In the genomic region with DNA sequence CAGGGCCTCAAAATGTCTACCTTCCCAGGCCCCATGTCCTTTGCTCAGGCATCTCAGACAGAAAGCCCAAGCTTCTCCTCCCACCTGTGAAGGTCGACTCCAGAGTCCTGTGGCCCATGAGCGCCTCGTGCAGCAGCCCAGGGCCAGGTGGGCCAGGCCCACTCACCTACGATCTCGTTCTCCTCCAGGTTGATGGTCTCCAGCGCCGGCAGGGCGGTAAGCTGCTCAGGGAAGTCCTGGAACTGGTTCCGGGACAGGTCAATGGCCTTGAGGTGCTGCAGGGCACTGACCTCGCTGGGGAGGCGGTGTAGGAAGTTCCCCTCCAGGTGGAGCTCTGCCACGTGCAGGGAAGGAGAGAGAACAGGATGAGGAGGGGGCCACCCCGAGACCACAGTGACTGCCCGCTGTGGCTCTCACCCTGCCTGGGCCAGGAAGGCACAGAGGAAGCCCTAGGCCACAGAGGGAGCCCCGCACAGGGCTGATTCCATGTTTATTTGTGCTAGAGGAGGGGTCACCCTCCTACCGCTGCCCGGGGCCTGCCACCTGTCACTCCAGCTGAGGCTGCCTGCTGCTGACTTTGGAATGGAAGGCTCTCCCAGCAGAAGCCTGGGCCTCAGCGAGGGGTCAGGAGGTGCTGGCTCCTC, we compare ENCODE assay signal across 1 cellular context.
A peak's percentile ranks its signal among the peaks of the same experiment; 100 is the strongest.
TF ChIP-seq lines count a peak whose summit lies in the region.

No MANE protein-coding gene starts in this region.

TF ChIP-seq in HepG2, 621 proteins besides CTCF, POLR2A, EP300 and RAD21 (continued from another document and continues in another):
- TF ChIP-seq KDM2A (CRISPR knock-in tag; IDR thresholded peaks at IDR 0.05; ENCODE audit: borderline replicate concordance, low read depth) (peak; percentile 69), GABPA (IDR thresholded peaks at IDR 0.05; ENCODE audit: low read depth, low read length) (peak; percentile 92), GABPA (CRISPR knock-in tag; IDR thresholded peaks at IDR 0.05; ENCODE audit: low read depth) (peak; percentile 96), ARNT2 (CRISPR knock-in tag; IDR thresholded peaks at IDR 0.05; ENCODE audit: low read depth) (no peak; the same call in 1 of the 2 replicates), MYC (CRISPR knock-in tag; IDR thresholded peaks at IDR 0.05; ENCODE audit: borderline replicate concordance) (peak; percentile 98), ZNF652 (CRISPR knock-in tag; IDR thresholded peaks at IDR 0.05; ENCODE audit: borderline replicate concordance, low read depth) (no peak), ZNF333 (CRISPR knock-in tag; IDR thresholded peaks at IDR 0.05; ENCODE audit: borderline replicate concordance) (peak; percentile 52; the same call in 1 of the 2 replicates), JUNB (CRISPR knock-in tag; IDR thresholded peaks at IDR 0.05; ENCODE audit: borderline replicate concordance) (no peak), ZNF577 (CRISPR knock-in tag; IDR thresholded peaks at IDR 0.05; ENCODE audit: borderline replicate concordance, low read depth) (no peak), MTF2 (CRISPR knock-in tag; IDR thresholded peaks at IDR 0.05; ENCODE audit: borderline replicate concordance) (peak; percentile 89), ZNF549 (CRISPR knock-in tag; IDR thresholded peaks at IDR 0.05) (no peak), ZNF674 (CRISPR knock-in tag; IDR thresholded peaks at IDR 0.05; ENCODE audit: low read depth) (no peak), TBP (CRISPR knock-in tag; IDR thresholded peaks at IDR 0.05) (no peak), FOXO1 (CRISPR knock-in tag; IDR thresholded peaks at IDR 0.05) (peak; percentile 21; the same call in 1 of the 2 replicates), MAF1 (CRISPR knock-in tag; IDR thresholded peaks at IDR 0.05; ENCODE audit: borderline replicate concordance) (no peak), ZNF501 (CRISPR knock-in tag; IDR thresholded peaks at IDR 0.05) (peak; percentile 14; the same call in 1 of the 2 replicates), ZNF263 (CRISPR knock-in tag; IDR thresholded peaks at IDR 0.05) (no peak; the same call in 1 of the 2 replicates), RARG (CRISPR knock-in tag; IDR thresholded peaks at IDR 0.05; ENCODE audit: low read depth) (0 out of 2 replicates have a peak, but pooled peaks have one; percentile 69), SMYD3 (CRISPR knock-in tag; IDR thresholded peaks at IDR 0.05) (no peak), KLF13 (CRISPR knock-in tag; IDR thresholded peaks at IDR 0.05) (0 out of 2 replicates have a peak, but pooled peaks have one; percentile 47), HDAC6 (IDR thresholded peaks at IDR 0.05; ENCODE audit: low read depth, low read length) (no peak), CHD2 (IDR thresholded peaks at IDR 0.05; ENCODE audit: low read depth, low read length) (no peak), CENPX (CRISPR knock-in tag; IDR thresholded peaks at IDR 0.05) (no peak), CAMTA2 (CRISPR knock-in tag; IDR thresholded peaks at IDR 0.05; ENCODE audit: borderline replicate concordance) (no peak), SNAI1 (CRISPR knock-in tag; IDR thresholded peaks at IDR 0.05; ENCODE audit: borderline replicate concordance) (0 out of 2 replicates have a peak, but pooled peaks have one; percentile 37), ZNF564 (CRISPR knock-in tag; IDR thresholded peaks at IDR 0.05) (no peak), KLF12 (CRISPR knock-in tag; IDR thresholded peaks at IDR 0.05; ENCODE audit: borderline replicate concordance) (no peak), ZKSCAN5 (CRISPR knock-in tag; IDR thresholded peaks at IDR 0.05) (no peak), RFX3 (CRISPR knock-in tag; IDR thresholded peaks at IDR 0.05) (no peak), GFI1 (CRISPR knock-in tag; IDR thresholded peaks at IDR 0.05; ENCODE audit: borderline replicate concordance) (peak; percentile 71; the same call in 1 of the 2 replicates), ZSCAN25 (CRISPR knock-in tag; IDR thresholded peaks at IDR 0.05) (peak; percentile 88), ZNF251 (CRISPR knock-in tag; IDR thresholded peaks at IDR 0.05) (no peak), AKAP8 (CRISPR knock-in tag; IDR thresholded peaks at IDR 0.05) (peak; percentile 67; the same call in 1 of the 2 replicates), ZNF256 (CRISPR knock-in tag; conservative IDR thresholded peaks at IDR 0.05) (no peak), NFKB2 (CRISPR knock-in tag; IDR thresholded peaks at IDR 0.05; ENCODE audit: borderline replicate concordance) (peak; percentile 4; the same call in 1 of the 2 replicates), DNMT3B (CRISPR knock-in tag; conservative IDR thresholded peaks at IDR 0.05) (no peak)
- TF ChIP-seq, protein P1, sequence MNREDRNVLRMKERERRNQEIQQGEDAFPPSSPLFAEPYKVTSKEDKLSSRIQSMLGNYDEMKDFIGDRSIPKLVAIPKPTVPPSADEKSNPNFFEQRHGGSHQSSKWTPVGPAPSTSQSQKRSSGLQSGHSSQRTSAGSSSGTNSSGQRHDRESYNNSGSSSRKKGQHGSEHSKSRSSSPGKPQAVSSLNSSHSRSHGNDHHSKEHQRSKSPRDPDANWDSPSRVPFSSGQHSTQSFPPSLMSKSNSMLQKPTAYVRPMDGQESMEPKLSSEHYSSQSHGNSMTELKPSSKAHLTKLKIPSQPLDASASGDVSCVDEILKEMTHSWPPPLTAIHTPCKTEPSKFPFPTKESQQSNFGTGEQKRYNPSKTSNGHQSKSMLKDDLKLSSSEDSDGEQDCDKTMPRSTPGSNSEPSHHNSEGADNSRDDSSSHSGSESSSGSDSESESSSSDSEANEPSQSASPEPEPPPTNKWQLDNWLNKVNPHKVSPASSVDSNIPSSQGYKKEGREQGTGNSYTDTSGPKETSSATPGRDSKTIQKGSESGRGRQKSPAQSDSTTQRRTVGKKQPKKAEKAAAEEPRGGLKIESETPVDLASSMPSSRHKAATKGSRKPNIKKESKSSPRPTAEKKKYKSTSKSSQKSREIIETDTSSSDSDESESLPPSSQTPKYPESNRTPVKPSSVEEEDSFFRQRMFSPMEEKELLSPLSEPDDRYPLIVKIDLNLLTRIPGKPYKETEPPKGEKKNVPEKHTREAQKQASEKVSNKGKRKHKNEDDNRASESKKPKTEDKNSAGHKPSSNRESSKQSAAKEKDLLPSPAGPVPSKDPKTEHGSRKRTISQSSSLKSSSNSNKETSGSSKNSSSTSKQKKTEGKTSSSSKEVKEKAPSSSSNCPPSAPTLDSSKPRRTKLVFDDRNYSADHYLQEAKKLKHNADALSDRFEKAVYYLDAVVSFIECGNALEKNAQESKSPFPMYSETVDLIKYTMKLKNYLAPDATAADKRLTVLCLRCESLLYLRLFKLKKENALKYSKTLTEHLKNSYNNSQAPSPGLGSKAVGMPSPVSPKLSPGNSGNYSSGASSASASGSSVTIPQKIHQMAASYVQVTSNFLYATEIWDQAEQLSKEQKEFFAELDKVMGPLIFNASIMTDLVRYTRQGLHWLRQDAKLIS (CRISPR knock-in tag; IDR thresholded peaks at IDR 0.05), result no peak
- TF ChIP-seq, protein P2, sequence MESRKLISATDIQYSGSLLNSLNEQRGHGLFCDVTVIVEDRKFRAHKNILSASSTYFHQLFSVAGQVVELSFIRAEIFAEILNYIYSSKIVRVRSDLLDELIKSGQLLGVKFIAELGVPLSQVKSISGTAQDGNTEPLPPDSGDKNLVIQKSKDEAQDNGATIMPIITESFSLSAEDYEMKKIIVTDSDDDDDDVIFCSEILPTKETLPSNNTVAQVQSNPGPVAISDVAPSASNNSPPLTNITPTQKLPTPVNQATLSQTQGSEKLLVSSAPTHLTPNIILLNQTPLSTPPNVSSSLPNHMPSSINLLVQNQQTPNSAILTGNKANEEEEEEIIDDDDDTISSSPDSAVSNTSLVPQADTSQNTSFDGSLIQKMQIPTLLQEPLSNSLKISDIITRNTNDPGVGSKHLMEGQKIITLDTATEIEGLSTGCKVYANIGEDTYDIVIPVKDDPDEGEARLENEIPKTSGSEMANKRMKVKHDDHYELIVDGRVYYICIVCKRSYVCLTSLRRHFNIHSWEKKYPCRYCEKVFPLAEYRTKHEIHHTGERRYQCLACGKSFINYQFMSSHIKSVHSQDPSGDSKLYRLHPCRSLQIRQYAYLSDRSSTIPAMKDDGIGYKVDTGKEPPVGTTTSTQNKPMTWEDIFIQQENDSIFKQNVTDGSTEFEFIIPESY (CRISPR knock-in tag; IDR thresholded peaks at IDR 0.05), result peak; percentile 49
- TF ChIP-seq, protein P3, sequence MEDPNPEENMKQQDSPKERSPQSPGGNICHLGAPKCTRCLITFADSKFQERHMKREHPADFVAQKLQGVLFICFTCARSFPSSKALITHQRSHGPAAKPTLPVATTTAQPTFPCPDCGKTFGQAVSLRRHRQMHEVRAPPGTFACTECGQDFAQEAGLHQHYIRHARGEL (CRISPR knock-in tag; IDR thresholded peaks at IDR 0.05), result no peak
- TF ChIP-seq, protein P4, sequence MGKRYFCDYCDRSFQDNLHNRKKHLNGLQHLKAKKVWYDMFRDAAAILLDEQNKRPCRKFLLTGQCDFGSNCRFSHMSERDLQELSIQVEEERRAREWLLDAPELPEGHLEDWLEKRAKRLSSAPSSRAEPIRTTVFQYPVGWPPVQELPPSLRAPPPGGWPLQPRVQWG (CRISPR knock-in tag; IDR thresholded peaks at IDR 0.05; ENCODE audit: borderline replicate concordance, low read depth), result no peak
- TF ChIP-seq, protein P5, sequence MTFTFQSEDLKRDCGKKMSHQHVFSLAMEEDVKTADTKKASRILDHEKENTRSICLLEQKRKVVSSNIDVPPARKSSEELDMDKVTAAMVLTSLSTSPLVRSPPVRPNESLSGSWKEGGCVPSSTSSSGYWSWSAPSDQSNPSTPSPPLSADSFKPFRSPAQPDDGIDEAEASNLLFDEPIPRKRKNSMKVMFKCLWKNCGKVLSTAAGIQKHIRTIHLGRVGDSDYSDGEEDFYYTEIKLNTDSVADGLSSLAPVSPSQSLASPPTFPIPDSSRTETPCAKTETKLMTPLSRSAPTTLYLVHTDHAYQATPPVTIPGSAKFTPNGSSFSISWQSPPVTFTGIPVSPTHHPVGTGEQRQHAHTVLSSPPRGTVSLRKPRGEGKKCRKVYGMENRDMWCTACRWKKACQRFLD (CRISPR knock-in tag; IDR thresholded peaks at IDR 0.05; ENCODE audit: borderline replicate concordance), result no peak
- TF ChIP-seq, protein P6, sequence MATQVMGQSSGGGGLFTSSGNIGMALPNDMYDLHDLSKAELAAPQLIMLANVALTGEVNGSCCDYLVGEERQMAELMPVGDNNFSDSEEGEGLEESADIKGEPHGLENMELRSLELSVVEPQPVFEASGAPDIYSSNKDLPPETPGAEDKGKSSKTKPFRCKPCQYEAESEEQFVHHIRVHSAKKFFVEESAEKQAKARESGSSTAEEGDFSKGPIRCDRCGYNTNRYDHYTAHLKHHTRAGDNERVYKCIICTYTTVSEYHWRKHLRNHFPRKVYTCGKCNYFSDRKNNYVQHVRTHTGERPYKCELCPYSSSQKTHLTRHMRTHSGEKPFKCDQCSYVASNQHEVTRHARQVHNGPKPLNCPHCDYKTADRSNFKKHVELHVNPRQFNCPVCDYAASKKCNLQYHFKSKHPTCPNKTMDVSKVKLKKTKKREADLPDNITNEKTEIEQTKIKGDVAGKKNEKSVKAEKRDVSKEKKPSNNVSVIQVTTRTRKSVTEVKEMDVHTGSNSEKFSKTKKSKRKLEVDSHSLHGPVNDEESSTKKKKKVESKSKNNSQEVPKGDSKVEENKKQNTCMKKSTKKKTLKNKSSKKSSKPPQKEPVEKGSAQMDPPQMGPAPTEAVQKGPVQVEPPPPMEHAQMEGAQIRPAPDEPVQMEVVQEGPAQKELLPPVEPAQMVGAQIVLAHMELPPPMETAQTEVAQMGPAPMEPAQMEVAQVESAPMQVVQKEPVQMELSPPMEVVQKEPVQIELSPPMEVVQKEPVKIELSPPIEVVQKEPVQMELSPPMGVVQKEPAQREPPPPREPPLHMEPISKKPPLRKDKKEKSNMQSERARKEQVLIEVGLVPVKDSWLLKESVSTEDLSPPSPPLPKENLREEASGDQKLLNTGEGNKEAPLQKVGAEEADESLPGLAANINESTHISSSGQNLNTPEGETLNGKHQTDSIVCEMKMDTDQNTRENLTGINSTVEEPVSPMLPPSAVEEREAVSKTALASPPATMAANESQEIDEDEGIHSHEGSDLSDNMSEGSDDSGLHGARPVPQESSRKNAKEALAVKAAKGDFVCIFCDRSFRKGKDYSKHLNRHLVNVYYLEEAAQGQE (IDR thresholded peaks at IDR 0.05; ENCODE audit: borderline replicate concordance in 1 of 2, low read depth in 1 of 2, low read length in 2 of 2), result no peak
- TF ChIP-seq, protein P7, sequence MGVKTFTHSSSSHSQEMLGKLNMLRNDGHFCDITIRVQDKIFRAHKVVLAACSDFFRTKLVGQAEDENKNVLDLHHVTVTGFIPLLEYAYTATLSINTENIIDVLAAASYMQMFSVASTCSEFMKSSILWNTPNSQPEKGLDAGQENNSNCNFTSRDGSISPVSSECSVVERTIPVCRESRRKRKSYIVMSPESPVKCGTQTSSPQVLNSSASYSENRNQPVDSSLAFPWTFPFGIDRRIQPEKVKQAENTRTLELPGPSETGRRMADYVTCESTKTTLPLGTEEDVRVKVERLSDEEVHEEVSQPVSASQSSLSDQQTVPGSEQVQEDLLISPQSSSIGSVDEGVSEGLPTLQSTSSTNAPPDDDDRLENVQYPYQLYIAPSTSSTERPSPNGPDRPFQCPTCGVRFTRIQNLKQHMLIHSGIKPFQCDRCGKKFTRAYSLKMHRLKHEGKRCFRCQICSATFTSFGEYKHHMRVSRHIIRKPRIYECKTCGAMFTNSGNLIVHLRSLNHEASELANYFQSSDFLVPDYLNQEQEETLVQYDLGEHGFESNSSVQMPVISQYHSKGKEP (CRISPR knock-in tag; IDR thresholded peaks at IDR 0.05), result no peak; the same call in 1 of the 2 replicates
- TF ChIP-seq, protein P8, sequence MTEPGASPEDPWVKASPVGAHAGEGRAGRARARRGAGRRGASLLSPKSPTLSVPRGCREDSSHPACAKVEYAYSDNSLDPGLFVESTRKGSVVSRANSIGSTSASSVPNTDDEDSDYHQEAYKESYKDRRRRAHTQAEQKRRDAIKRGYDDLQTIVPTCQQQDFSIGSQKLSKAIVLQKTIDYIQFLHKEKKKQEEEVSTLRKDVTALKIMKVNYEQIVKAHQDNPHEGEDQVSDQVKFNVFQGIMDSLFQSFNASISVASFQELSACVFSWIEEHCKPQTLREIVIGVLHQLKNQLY (CRISPR knock-in tag; IDR thresholded peaks at IDR 0.05), result no peak
- TF ChIP-seq, protein P9, sequence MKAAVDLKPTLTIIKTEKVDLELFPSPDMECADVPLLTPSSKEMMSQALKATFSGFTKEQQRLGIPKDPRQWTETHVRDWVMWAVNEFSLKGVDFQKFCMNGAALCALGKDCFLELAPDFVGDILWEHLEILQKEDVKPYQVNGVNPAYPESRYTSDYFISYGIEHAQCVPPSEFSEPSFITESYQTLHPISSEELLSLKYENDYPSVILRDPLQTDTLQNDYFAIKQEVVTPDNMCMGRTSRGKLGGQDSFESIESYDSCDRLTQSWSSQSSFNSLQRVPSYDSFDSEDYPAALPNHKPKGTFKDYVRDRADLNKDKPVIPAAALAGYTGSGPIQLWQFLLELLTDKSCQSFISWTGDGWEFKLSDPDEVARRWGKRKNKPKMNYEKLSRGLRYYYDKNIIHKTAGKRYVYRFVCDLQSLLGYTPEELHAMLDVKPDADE (CRISPR knock-in tag; IDR thresholded peaks at IDR 0.05), result no peak
- TF ChIP-seq, protein P10, sequence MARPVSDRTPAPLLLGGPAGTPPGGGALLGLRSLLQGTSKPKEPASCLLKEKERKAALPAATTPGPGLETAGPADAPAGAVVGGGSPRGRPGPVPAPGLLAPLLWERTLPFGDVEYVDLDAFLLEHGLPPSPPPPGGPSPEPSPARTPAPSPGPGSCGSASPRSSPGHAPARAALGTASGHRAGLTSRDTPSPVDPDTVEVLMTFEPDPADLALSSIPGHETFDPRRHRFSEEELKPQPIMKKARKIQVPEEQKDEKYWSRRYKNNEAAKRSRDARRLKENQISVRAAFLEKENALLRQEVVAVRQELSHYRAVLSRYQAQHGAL (CRISPR knock-in tag; IDR thresholded peaks at IDR 0.05; ENCODE audit: not compliant biosample characterization), result no peak
